In the genomic region with DNA sequence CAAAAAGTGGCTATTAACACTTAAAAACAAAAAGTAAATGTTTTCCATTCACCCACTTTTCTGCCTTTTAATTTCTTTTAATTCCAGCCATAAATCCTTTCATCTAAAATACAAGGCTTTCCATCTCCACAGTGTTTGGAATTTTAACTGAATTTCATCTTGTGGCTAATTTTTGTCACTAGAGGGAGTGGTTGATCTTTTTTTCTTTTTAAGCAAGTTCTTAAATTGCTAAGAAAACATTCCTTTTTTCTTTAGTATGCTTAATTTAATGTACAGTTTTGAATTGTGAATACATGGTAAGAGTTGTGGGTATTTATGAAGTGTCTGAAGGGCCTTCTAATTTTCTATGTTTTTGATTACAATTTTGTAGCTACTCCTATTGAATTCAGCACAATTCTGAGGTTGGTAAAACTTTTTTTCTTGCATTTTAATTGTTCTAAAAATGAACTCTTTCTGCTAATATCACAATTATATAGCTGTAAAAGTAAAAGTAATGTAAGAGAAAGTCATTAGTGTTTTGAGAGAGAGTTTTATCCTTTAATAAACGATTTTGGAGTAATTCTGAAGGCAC, we compare ENCODE assay signal across 9 cellular contexts. TPM values are rescaled to one million over a fixed set of nuclear protein-coding genes. Genes with fewer than 3 reads are reported as not detected.
A peak's percentile ranks its signal among the peaks of the same experiment; 100 is the strongest.
DNase-seq lines count a peak whose midpoint lies in the region; ATAC-seq and TF ChIP-seq lines count a peak whose summit lies in the region.
"Had no signal": no experiment of that assay in that cellular context is flagged by ENCODE, and none has a peak within 500 bp of the region (broad histone marks: within the 10 kb centered on the region; RNA-seq: fewer than 3 reads in every experiment).

No MANE protein-coding gene starts in this region.

- no peaks in the 10 kb centered on the region for H3K4me1 ChIP-seq in BE2C
- peaks cover 2 to 15% of the 10 kb centered on the region in 2 donors for H3K4me1 ChIP-seq in lung (ENCODE audit: control insufficient read depth in 2 of 2, insufficient read depth in 2 of 2, low read length in 2 of 2)

- H3K27me3 ChIP-seq in BE2C = no peaks in the 10 kb centered on the region
- no peaks in the 10 kb centered on the region for H3K27me3 ChIP-seq in lung (ENCODE audit: control insufficient read depth, insufficient read depth)

- H3K4me3 ChIP-seq in BE2C (ENCODE audit: low read depth, low read length) = no peak overlapping the region
- H3K4me3 ChIP-seq in lung = no peak overlapping the region

- TF ChIP-seq CTCF in BE2C (IDR thresholded peaks at IDR 0.05; ENCODE audit: low read depth, low read length) (peak; percentile 50), lung (IDR thresholded peaks at IDR 0.05; ENCODE audit: control extremely low read depth, extremely low read depth) (peak; percentile 11)

- H3K27ac ChIP-seq in lung (ENCODE audit: low read depth in 1 of 2, low read length in 1 of 2) = no peak overlapping the region

- no peaks in the 10 kb centered on the region for H3K36me3 ChIP-seq in BE2C
- H3K36me3 ChIP-seq in lung (ENCODE audit: control insufficient read depth in 2 of 2, insufficient read depth in 2 of 2, low read length in 2 of 2) = no peaks in the 10 kb centered on the region

- H3K9me3 ChIP-seq in BE2C (no peaks in the 10 kb centered on the region), lung (ENCODE audit: control insufficient read depth in 2 of 2, insufficient read depth in 1 of 2, low read length in 1 of 2) (no peaks in the 10 kb centered on the region)

- no peak for DNase-seq in BE2C
- DNase-seq in HT-29 (ENCODE audit: low spot score) = peak; percentile 50
- DNase-seq in astrocyte of the hippocampus (ENCODE audit: low read depth, low spot score) = peak; percentile 58
- DNase-seq in lung (ENCODE audit: low spot score) = no peak
- no peak for DNase-seq in NCI-H2196 treated with DMSO at 0.1 percent for 48 hours (lab: John Stamatoyannopoulos, UW; ENCODE audit: unreplicated experiment)
- no peak for DNase-seq in stimulated activated CD4-positive, alpha-beta T cell treated with anti-CD3 and anti-CD28 coated beads, Interleukin-12 subunit alpha, Interleukin-12 subunit beta, amount 100 ng/mL, for 4 hours
- DNase-seq: activated B cell treated with CpG ODN at 0.5 μM for 24 hours had no signal

- no peak for ATAC-seq in lung (ENCODE audit: insufficient read depth, low FRiP score)
- ATAC-seq in GM21390 (IDR thresholded peaks at IDR 0.05; ENCODE audit: unreplicated experiment) = no peak
- no peak for ATAC-seq in HG02938 (IDR thresholded peaks at IDR 0.05; ENCODE audit: unreplicated experiment)

- 80 to 98% methylated on average over 1 of the region's 1 CpG for WGBS in lung, 2 donors

RNA-seq across cellular contexts. Expression of a gene that starts 54.9 kb away (rescaled TPM):
- polyA plus RNA-seq in BE2C (2012; ENCODE audit: insufficient read depth, insufficient read length, low read depth) = 8.6 TPM
- 6.4 and 11.5 TPM in 2 replicates for total RNA-seq in HT-29 (2014; rRNA removed; shearing (Covaris generic))
- 10 to 100 TPM; 81.1 to 96.0 TPM for total RNA-seq in lung
- 10 to 100 TPM; 10.4 to 11.7 TPM for polyA plus RNA-seq in lung

Comparison
In these comparisons a context has a peak if more than half of its experiments do, and no peak if none do; other contexts are left out.
1. DNase-seq: peak in HT-29 (single experiment) and astrocyte of the hippocampus (single experiment); none in BE2C (single experiment), lung (single experiment), NCI-H2196 treated with DMSO at 0.1 percent for 48 hours (single experiment) and stimulated activated CD4-positive, alpha-beta T cell treated with anti-CD3 and anti-CD28 coated beads, Interleukin-12 subunit alpha, Interleukin-12 subunit beta, amount 100 ng/mL, for 4 hours (single experiment).